ENCODE assay signal across 20 cellular contexts in genomic region chr4:119688439-119688838, GRCh38. TPM values are rescaled to one million over a fixed set of nuclear protein-coding genes. Genes with fewer than 3 reads are reported as not detected.
DNase-seq lines count a peak whose midpoint lies in the region; ATAC-seq and TF ChIP-seq lines count a peak whose summit lies in the region.
"Had no signal": no experiment of that assay in that cellular context is flagged by ENCODE, and none has a peak within 500 bp of the region (broad histone marks: within the 10 kb centered on the region; RNA-seq: fewer than 3 reads in every experiment).

No MANE protein-coding gene starts in this region.

- CTCF ChIA-PET in Panc1 (lab: Charles Lee), result no interaction called here

- H3K9ac ChIP-seq in MM.1S (ENCODE audit: low read length), result no peak overlapping the region
- H3K9ac ChIP-seq: BLaER1 had no signal

- no peak for ATAC-seq in Panc1
- no peak for ATAC-seq in GM18867 (IDR thresholded peaks at IDR 0.05; ENCODE audit: unreplicated experiment)
- no peak for ATAC-seq in HG03457 (IDR thresholded peaks at IDR 0.05; ENCODE audit: unreplicated experiment)

- H3K79me2 ChIP-seq in MM.1S (ENCODE audit: low read length), result no peaks in the 10 kb centered on the region

- H3K27me3 Mint-ChIP-seq in nephron (ENCODE audit: low read depth), result no peaks in the 10 kb centered on the region

- TF ChIP-seq CTCF in MM.1S (IDR thresholded peaks at IDR 0.05; ENCODE audit: low read length), result no peak
- no peak for TF ChIP-seq CTCF in Panc1 (IDR thresholded peaks at IDR 0.05)
- no peak for TF ChIP-seq CTCF in nephron (IDR thresholded peaks at IDR 0.05; ENCODE audit: unreplicated experiment in 3 of 3)

- H3K36me3 ChIP-seq in MM.1S (replicated peaks; ENCODE audit: insufficient read depth, low read length) (no peaks in the 10 kb centered on the region), Panc1 (ENCODE audit: control insufficient read depth, insufficient read depth, low read length) (no peaks in the 10 kb centered on the region)
- H3K36me3 ChIP-seq: BE2C, BLaER1 had no signal

- H3K4me3 Mint-ChIP-seq in nephron, result no peak overlapping the region
- H3K4me3 Mint-ChIP-seq: CD14-positive monocyte; CD4-positive, alpha-beta memory T cell; CD4-positive, CD25-positive, alpha-beta regulatory T cell; CD8-positive, alpha-beta memory T cell had no signal

- no TSS peak for BruUV-seq in Panc1 (replicated peaks; lab: Mats Ljungman, UMichigan)

- in situ Hi-C loops in Panc1 (cut with HindIII; ENCODE audit: low pct_unique_long_range_greater_than_20kb, low sequenced_read_pairs), result no loop called here

- H3K27me3 ChIP-seq in MM.1S (replicated peaks; ENCODE audit: insufficient read depth, low read length), result no peaks in the 10 kb centered on the region
- no peaks in the 10 kb centered on the region for H3K27me3 ChIP-seq in Panc1 (ENCODE audit: control insufficient read depth, insufficient read depth, low read length)
- H3K27me3 ChIP-seq: BE2C, BLaER1 had no signal

- H3K4me2 ChIP-seq in MM.1S (ENCODE audit: low read depth, low read length), result peak overlapping the region; percentile 48
- H3K4me2 ChIP-seq: BLaER1 had no signal

- intact Hi-C loops in Panc1 (cut with micrococcal nuclease; ENCODE audit: unreplicated experiment), result no loop called here

- no peak overlapping the region for H2AFZ ChIP-seq in MM.1S (ENCODE audit: low read length)

- peaks cover 37% of the 10 kb centered on the region for H3K4me1 ChIP-seq in MM.1S (ENCODE audit: low read length)
- H3K4me1 ChIP-seq in Panc1 (ENCODE audit: control insufficient read depth, insufficient read depth, low read length), result peaks cover 17% of the 10 kb centered on the region
- H3K4me1 ChIP-seq: BE2C, BLaER1 had no signal

- H3K9me2 ChIP-seq in MM.1S (replicated peaks; ENCODE audit: insufficient read depth, low read length), result no peaks in the 10 kb centered on the region

- H3F3A ChIP-seq in MM.1S (ENCODE audit: insufficient read depth, low read length), result peaks cover 15% of the 10 kb centered on the region

- DNase-seq in MM.1S (no peak), Panc1 (ENCODE audit: low read depth, low spot score) (no peak), left kidney (ENCODE audit: low read depth, low spot score) (peak; percentile 13), D341Med (ENCODE audit: low spot score) (no peak), NK-92 (lab: John Stamatoyannopoulos, UW; ENCODE audit: unreplicated experiment) (no peak)
- DNase-seq: 8988T; ACHN; BE2C; C1 segment of cervical spinal cord; CD4-positive, alpha-beta memory T cell; CD4-positive, CD25-positive, alpha-beta regulatory T cell; CD8-positive, alpha-beta memory T cell; COR-L47; DMS79 treated with DMSO at 0.1 percent for 48 hours; GF-D8 had no signal

- H3K9me3 ChIP-seq in MM.1S (replicated peaks; ENCODE audit: insufficient read depth, low read length) (no peaks in the 10 kb centered on the region), Panc1 (ENCODE audit: control insufficient read depth, insufficient read depth, low read depth, low read length) (peaks cover 3% of the 10 kb centered on the region; the same call in 1 of the 2 replicates)
- H3K9me3 ChIP-seq: BE2C had no signal

- peaks cover 3% of the 10 kb centered on the region for H3K36me3 Mint-ChIP-seq in nephron (ENCODE audit: low read depth)
- H3K36me3 Mint-ChIP-seq: CD14-positive monocyte; CD4-positive, CD25-positive, alpha-beta regulatory T cell had no signal

- POLR2A ChIA-PET in Panc1 (lab: Charles Lee), result no interaction called here

- H3K27ac ChIP-seq in MM.1S (ENCODE audit: low read length), result peak overlapping the region; percentile 65
- H3K27ac ChIP-seq in Panc1 (ENCODE audit: low read length), result peak overlapping the region; percentile 59; the same call in 1 of the 2 replicates
- H3K27ac ChIP-seq: BLaER1 had no signal

- peaks cover 31% of the 10 kb centered on the region for H3K4me1 Mint-ChIP-seq in nephron
- H3K4me1 Mint-ChIP-seq: CD14-positive monocyte; CD4-positive, alpha-beta memory T cell; CD4-positive, CD25-positive, alpha-beta regulatory T cell; CD8-positive, alpha-beta memory T cell had no signal

- H3K4me3 ChIP-seq in MM.1S (ENCODE audit: low read length) (no peak overlapping the region), Panc1 (ENCODE audit: low read depth in 2 of 2, low read length in 2 of 2) (no peak overlapping the region)
- H3K4me3 ChIP-seq: BLaER1 had no signal

- no peaks in the 10 kb centered on the region for H4K20me1 ChIP-seq in MM.1S (ENCODE audit: insufficient read depth, low read length)
- H4K20me1 ChIP-seq: BLaER1 had no signal

- H3K9me3 Mint-ChIP-seq in nephron, result peaks cover 17% of the 10 kb centered on the region

- H3K27ac Mint-ChIP-seq in nephron, result peak overlapping the region; percentile 2 to 82 (median 79)
- H3K27ac Mint-ChIP-seq: CD14-positive monocyte; CD4-positive, alpha-beta memory T cell; CD4-positive, CD25-positive, alpha-beta regulatory T cell; CD8-positive, alpha-beta memory T cell had no signal

RNA-seq across cellular contexts. Expression of gene PDE5A, which starts 59.8 kb away (rescaled TPM):
- 114 TPM for total RNA-seq in Panc1 (2021; ENCODE audit: unreplicated experiment)
- 40.8 TPM for polyA plus RNA-seq in Panc1 (2012; ENCODE audit: insufficient read length)
